In the genomic region with DNA sequence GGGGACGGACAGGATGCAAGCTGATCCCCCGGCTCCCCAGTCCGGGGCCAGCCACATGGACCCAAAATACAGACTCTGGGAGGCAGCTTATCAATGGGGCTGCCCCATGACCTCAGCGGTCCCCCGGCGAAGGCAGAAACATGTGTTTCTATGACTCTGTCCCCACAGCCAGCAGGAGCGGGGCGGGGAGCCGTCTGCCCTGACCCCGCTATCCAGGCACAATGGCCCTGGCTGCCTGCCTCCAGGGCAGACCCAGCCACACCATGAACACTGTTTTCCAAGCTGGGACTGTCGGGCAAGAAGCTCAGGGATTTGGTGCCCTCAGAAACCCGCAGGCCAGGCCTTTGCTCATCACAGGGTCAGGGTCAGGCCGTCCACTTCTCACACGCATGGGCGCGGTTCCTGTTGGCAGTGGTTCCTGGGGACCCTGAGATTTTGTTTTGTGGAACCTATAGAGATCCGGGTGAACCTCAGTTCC, we compare ENCODE assay signal across 8 cellular contexts.
DNase-seq lines count a peak whose midpoint lies in the region; ATAC-seq and TF ChIP-seq lines count a peak whose summit lies in the region.
"Had no signal": no experiment of that assay in that cellular context is flagged by ENCODE, and none has a peak within 500 bp of the region (broad histone marks: within the 10 kb centered on the region; RNA-seq: fewer than 3 reads in every experiment).

No MANE protein-coding gene starts in this region.

- DNase-seq in left ventricle myocardium inferior (no peak), uterus (no peak), DMS 273 treated with DMSO at 0.1 percent for 48 hours (lab: John Stamatoyannopoulos, UW) (no peak)
- DNase-seq in T-helper 2 cell treated with Interferon-gamma antibody and Interleukin-4, amounts not matched to agents 5 μg/mL and 100 μg/mL, for 36 hours (ENCODE audit: low spot score) = no peak
- DNase-seq: NCI-H510A had no signal

- intact Hi-C loops in left ventricle myocardium inferior (cut with micrococcal nuclease) = no loop called here
- intact Hi-C loops in uterus (cut with DNase I; ENCODE audit: low total_unique reads) = no loop called here

- no peak for TF ChIP-seq POLR2A in uterus (IDR thresholded peaks at IDR 0.05)

- H3K36me3 Mint-ChIP-seq in T-helper 2 cell treated with Interferon-gamma antibody and Interleukin-4, amounts not matched to agents 5 μg/mL and 100 μg/mL, for 36 hours (ENCODE audit: low read depth) = no peaks in the 10 kb centered on the region

- TF ChIP-seq CTCF in left ventricle myocardium inferior (IDR thresholded peaks at IDR 0.05; ENCODE audit: borderline replicate concordance) = no peak
- no peak for TF ChIP-seq CTCF in parathyroid adenoma (IDR thresholded peaks at IDR 0.05)
- TF ChIP-seq CTCF in uterus (IDR thresholded peaks at IDR 0.05) = no peak

- H3K4me3 ChIP-seq in left ventricle myocardium inferior (peak overlapping the region; percentile 41), parathyroid adenoma (ENCODE audit: low read depth, low read length) (no peak overlapping the region), uterus (no peak overlapping the region)

- H3K9me3 Mint-ChIP-seq in T-helper 2 cell treated with Interferon-gamma antibody and Interleukin-4, amounts not matched to agents 5 μg/mL and 100 μg/mL, for 36 hours = no peaks in the 10 kb centered on the region

- H3K36me3 ChIP-seq in left ventricle myocardium inferior (peaks cover 54% of the 10 kb centered on the region), parathyroid adenoma (ENCODE audit: control insufficient read depth, insufficient read depth, low read length) (no peaks in the 10 kb centered on the region), uterus (no peaks in the 10 kb centered on the region)

- ATAC-seq in HG02571 (IDR thresholded peaks at IDR 0.05; ENCODE audit: unreplicated experiment) = no peak

- H3K4me3 Mint-ChIP-seq in T-helper 2 cell treated with Interferon-gamma antibody and Interleukin-4, amounts not matched to agents 5 μg/mL and 100 μg/mL, for 36 hours = no peak overlapping the region

- H3K27me3 ChIP-seq in left ventricle myocardium inferior (ENCODE audit: low read depth) (no peaks in the 10 kb centered on the region), parathyroid adenoma (ENCODE audit: control insufficient read depth, insufficient read depth, low read length) (no peaks in the 10 kb centered on the region), uterus (no peaks in the 10 kb centered on the region)

- H3K27ac Mint-ChIP-seq in T-helper 2 cell treated with Interferon-gamma antibody and Interleukin-4, amounts not matched to agents 5 μg/mL and 100 μg/mL, for 36 hours = no peak overlapping the region

- H3K4me1 ChIP-seq in left ventricle myocardium inferior (peaks cover 79% of the 10 kb centered on the region), parathyroid adenoma (peaks cover 35% of the 10 kb centered on the region), uterus (peaks cover 13 to 24% of the 10 kb centered on the region in 2 donors)

- peak overlapping the region; percentile 66 for H2AFZ ChIP-seq in parathyroid adenoma

- H3K9me3 ChIP-seq in left ventricle myocardium inferior (replicated peaks) = no peaks in the 10 kb centered on the region
- no peaks in the 10 kb centered on the region for H3K9me3 ChIP-seq in parathyroid adenoma (ENCODE audit: control insufficient read depth, low read length)
- H3K9me3 ChIP-seq in uterus = no peaks in the 10 kb centered on the region

- no peaks in the 10 kb centered on the region for H3K79me2 ChIP-seq in parathyroid adenoma

- H3K9ac ChIP-seq in parathyroid adenoma = no peak overlapping the region

- no peaks in the 10 kb centered on the region for H3K4me1 Mint-ChIP-seq in T-helper 2 cell treated with Interferon-gamma antibody and Interleukin-4, amounts not matched to agents 5 μg/mL and 100 μg/mL, for 36 hours (ENCODE audit: low read depth)

- H3K4me2 ChIP-seq in parathyroid adenoma (ENCODE audit: low read length) = peak overlapping the region; percentile 54

- H3K27me3 Mint-ChIP-seq in T-helper 2 cell treated with Interferon-gamma antibody and Interleukin-4, amounts not matched to agents 5 μg/mL and 100 μg/mL, for 36 hours (ENCODE audit: low read depth) = no peaks in the 10 kb centered on the region

- H3K27ac ChIP-seq in angular gyrus (ENCODE audit: low read depth, low read length) (peak overlapping the region; percentile 92), left ventricle myocardium inferior (replicated peaks) (peak overlapping the region; percentile 97), parathyroid adenoma (peak overlapping the region; percentile 89), uterus (peak overlapping the region; percentile 91)
